1 cellular context compared by ENCODE assay signal in genomic region chr6:49522710-49523593, GRCh38.
A peak's percentile ranks its signal among the peaks of the same experiment; 100 is the strongest.
TF ChIP-seq lines count a peak whose summit lies in the region.

No MANE protein-coding gene starts in this region.

TF ChIP-seq in HepG2, 621 proteins besides CTCF, POLR2A, EP300 and RAD21 (continued from another document and continues in another):
- no peak for TF ChIP-seq ZNF318 (CRISPR knock-in tag; IDR thresholded peaks at IDR 0.05)
- no peak for TF ChIP-seq ZIK1 (CRISPR knock-in tag; IDR thresholded peaks at IDR 0.05; ENCODE audit: borderline replicate concordance, low read depth)
- TF ChIP-seq PAXIP1 (CRISPR knock-in tag; conservative IDR thresholded peaks at IDR 0.05) = peak; percentile 100
- TF ChIP-seq ZNF644 (CRISPR knock-in tag; IDR thresholded peaks at IDR 0.05; ENCODE audit: low read depth) = peak; percentile 58
- peak; percentile 95 for TF ChIP-seq ZMYM4 (CRISPR knock-in tag; IDR thresholded peaks at IDR 0.05)
- TF ChIP-seq SETDB1 (CRISPR knock-in tag; IDR thresholded peaks at IDR 0.05; ENCODE audit: borderline replicate concordance) = no peak
- TF ChIP-seq ZNF121 (CRISPR knock-in tag; IDR thresholded peaks at IDR 0.05) = peak; percentile 35; the same call in 1 of the 2 replicates
- TF ChIP-seq ZNF124 (CRISPR knock-in tag; IDR thresholded peaks at IDR 0.05) = peak; percentile 86
- TF ChIP-seq STAT5B (CRISPR knock-in tag; IDR thresholded peaks at IDR 0.05) = no peak
- no peak; the same call in 1 of the 2 replicates for TF ChIP-seq KDM5A (IDR thresholded peaks at IDR 0.05; ENCODE audit: borderline replicate concordance, low read length)
- TF ChIP-seq ZNF331 (CRISPR knock-in tag; IDR thresholded peaks at IDR 0.05) = peak; percentile 80
- TF ChIP-seq ZNF10 (CRISPR knock-in tag; IDR thresholded peaks at IDR 0.05; ENCODE audit: borderline replicate concordance, low read depth) = no peak
- TF ChIP-seq SP140L (CRISPR knock-in tag; IDR thresholded peaks at IDR 0.05; ENCODE audit: borderline replicate concordance) = 0 out of 2 replicates have a peak, but pooled peaks have one; percentile 92
- no peak for TF ChIP-seq ZNF138 (CRISPR knock-in tag; IDR thresholded peaks at IDR 0.05; ENCODE audit: low read depth)
- TF ChIP-seq PLRG1 (conservative IDR thresholded peaks at IDR 0.05) = no peak
- TF ChIP-seq ZFP36L2 (CRISPR knock-in tag; IDR thresholded peaks at IDR 0.05) = no peak
- no peak for TF ChIP-seq TCF12 (IDR thresholded peaks at IDR 0.05)
- TF ChIP-seq TCF12 (CRISPR knock-in tag; IDR thresholded peaks at IDR 0.05) = peak; percentile 74; the same call in 1 of the 2 replicates
- TF ChIP-seq SNAI1 (CRISPR knock-in tag; IDR thresholded peaks at IDR 0.05; ENCODE audit: borderline replicate concordance) = no peak
- no peak for TF ChIP-seq ZMAT5 (CRISPR knock-in tag; IDR thresholded peaks at IDR 0.05; ENCODE audit: borderline replicate concordance, low read depth)
- TF ChIP-seq ATAD3A (CRISPR knock-in tag; IDR thresholded peaks at IDR 0.05) = no peak
- TF ChIP-seq ZSCAN25 (CRISPR knock-in tag; IDR thresholded peaks at IDR 0.05) = peak; percentile 46; the same call in 1 of the 2 replicates
- TF ChIP-seq ZSCAN30 (CRISPR knock-in tag; IDR thresholded peaks at IDR 0.05) = peak; percentile 85
- no peak for TF ChIP-seq SYNCRIP (IDR thresholded peaks at IDR 0.05; ENCODE audit: insufficient read depth, low read depth, low read length)
- 0 out of 2 replicates have a peak, but pooled peaks have one; percentile 52 for TF ChIP-seq TGIF2 (CRISPR knock-in tag; IDR thresholded peaks at IDR 0.05)
- TF ChIP-seq ZGPAT (CRISPR knock-in tag; IDR thresholded peaks at IDR 0.05) = peak; percentile 99
- no peak for TF ChIP-seq HBP1 (CRISPR knock-in tag; IDR thresholded peaks at IDR 0.05; ENCODE audit: low read depth)
- TF ChIP-seq ZNF510 (CRISPR knock-in tag; IDR thresholded peaks at IDR 0.05; ENCODE audit: low read depth) = no peak
- TF ChIP-seq MATR3 (CRISPR knock-in tag; IDR thresholded peaks at IDR 0.05) = no peak
- no peak for TF ChIP-seq MYC (CRISPR knock-in tag; IDR thresholded peaks at IDR 0.05; ENCODE audit: borderline replicate concordance)
- peak; percentile 99 for TF ChIP-seq MEIS2 (CRISPR knock-in tag; IDR thresholded peaks at IDR 0.05)
- peak; percentile 52; the same call in 1 of the 2 replicates for TF ChIP-seq ZNF543 (CRISPR knock-in tag; IDR thresholded peaks at IDR 0.05)
- TF ChIP-seq ZKSCAN1 (IDR thresholded peaks at IDR 0.05; ENCODE audit: low read length) = no peak
- TF ChIP-seq RFXANK (CRISPR knock-in tag; IDR thresholded peaks at IDR 0.05) = no peak
- peak; percentile 83 for TF ChIP-seq TCF7 (IDR thresholded peaks at IDR 0.05; ENCODE audit: low read depth)
- TF ChIP-seq RFX3 (CRISPR knock-in tag; IDR thresholded peaks at IDR 0.05) = no peak; the same call in 1 of the 2 replicates
- no peak for TF ChIP-seq ZNF883 (CRISPR knock-in tag; IDR thresholded peaks at IDR 0.05; ENCODE audit: not compliant biosample characterization)
- no peak for TF ChIP-seq ZNF564 (CRISPR knock-in tag; IDR thresholded peaks at IDR 0.05)
- no peak for TF ChIP-seq RELA (CRISPR knock-in tag; IDR thresholded peaks at IDR 0.05)
- peak; percentile 94 for TF ChIP-seq RXRB (CRISPR knock-in tag; IDR thresholded peaks at IDR 0.05; ENCODE audit: borderline replicate concordance)
- TF ChIP-seq ZFP62 (CRISPR knock-in tag; IDR thresholded peaks at IDR 0.05) = no peak
- TF ChIP-seq ATF2 (CRISPR knock-in tag; IDR thresholded peaks at IDR 0.05) = peak; percentile 81
- no peak for TF ChIP-seq SRY (CRISPR knock-in tag; IDR thresholded peaks at IDR 0.05)
- no peak for TF ChIP-seq ZBTB38 (CRISPR knock-in tag; IDR thresholded peaks at IDR 0.05)
- no peak; the same call in 1 of the 2 replicates for TF ChIP-seq ZNF460 (CRISPR knock-in tag; IDR thresholded peaks at IDR 0.05; ENCODE audit: borderline replicate concordance)
- TF ChIP-seq KDM3A (CRISPR knock-in tag; IDR thresholded peaks at IDR 0.05; ENCODE audit: low read depth) = no peak; the same call in 1 of the 2 replicates
- TF ChIP-seq DPF2 (CRISPR knock-in tag; IDR thresholded peaks at IDR 0.05; ENCODE audit: borderline replicate concordance, low read depth) = peak; percentile 100
- peak; percentile 80 for TF ChIP-seq ZEB1 (IDR thresholded peaks at IDR 0.05; ENCODE audit: insufficient replicate concordance, low read depth)
- TF ChIP-seq FOXK1 (CRISPR knock-in tag; IDR thresholded peaks at IDR 0.05; ENCODE audit: borderline replicate concordance, low read depth) = peak; percentile 74
- TF ChIP-seq DDIT3 (CRISPR knock-in tag; IDR thresholded peaks at IDR 0.05) = peak; percentile 30; the same call in 1 of the 2 replicates
- peak; percentile 72; the same call in 1 of the 2 replicates for TF ChIP-seq ZNF350 (CRISPR knock-in tag; IDR thresholded peaks at IDR 0.05; ENCODE audit: borderline replicate concordance, low read depth)
- 0 out of 2 replicates have a peak, but pooled peaks have one; percentile 32 for TF ChIP-seq CREB3 (CRISPR knock-in tag; IDR thresholded peaks at IDR 0.05)
- peak; percentile 53 for TF ChIP-seq POLR2AphosphoS5 (IDR thresholded peaks at IDR 0.05; ENCODE audit: low read depth, low read length)
- no peak for TF ChIP-seq HOXA9 (CRISPR knock-in tag; IDR thresholded peaks at IDR 0.05; ENCODE audit: borderline replicate concordance)
- TF ChIP-seq FOXM1 (CRISPR knock-in tag; IDR thresholded peaks at IDR 0.05) = no peak
